Comparison of ENCODE assay signal across 29 cellular contexts in the genomic region with DNA sequence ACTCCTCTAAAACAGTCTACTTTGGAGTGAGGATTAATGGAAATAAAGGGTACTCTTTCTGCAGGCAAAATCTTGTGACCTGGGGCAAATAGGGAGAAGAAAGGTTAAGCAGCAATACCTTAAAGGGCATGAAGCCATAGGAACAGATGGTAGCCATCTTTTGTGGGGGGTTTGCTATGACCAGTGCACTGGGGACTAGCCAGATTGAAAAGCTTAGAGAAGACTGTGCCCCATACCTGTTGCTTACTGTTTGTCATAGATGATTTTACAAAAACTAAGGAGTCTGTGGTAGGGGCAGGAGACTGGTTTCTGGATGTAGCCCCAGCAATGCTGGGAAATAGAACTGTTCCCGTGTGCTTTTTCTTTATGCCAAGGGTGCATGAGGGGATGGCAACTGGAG.
"Had no signal": no experiment of that assay in that cellular context is flagged by ENCODE, and none has a peak within 500 bp of the region (broad histone marks: within the 10 kb centered on the region; RNA-seq: fewer than 3 reads in every experiment).

No MANE protein-coding gene starts in this region.

- H3K4me1 ChIP-seq: body of pancreas had no signal

- H3K27me3 ChIP-seq: adrenal gland, body of pancreas, heart left ventricle had no signal

- H3K27ac ChIP-seq: adrenal gland, body of pancreas, heart left ventricle had no signal

- H3K36me3 Mint-ChIP-seq: activated CD4-positive, alpha-beta memory T cell treated with anti-CD3 and anti-CD28 coated beads for 36 hours had no signal

- H3K36me3 ChIP-seq: adrenal gland, heart left ventricle had no signal

- H3K4me3 ChIP-seq: adrenal gland, body of pancreas, heart left ventricle had no signal

- H3K9me3 ChIP-seq: adrenal gland, body of pancreas, heart left ventricle had no signal

- DNase-seq: activated CD4-positive, alpha-beta memory T cell treated with anti-CD3 and anti-CD28 coated beads for 36 hours; activated CD4-positive, alpha-beta T cell treated with anti-CD3 and anti-CD28 coated beads for 36 hours; activated CD4-positive, alpha-beta T cell treated with anti-CD3 and anti-CD28 coated beads, Interleukin-2, amount 10 ng/mL, durations not matched to agents 24 days and 14 days; activated CD4-positive, CD25-positive, alpha-beta regulatory T cell; activated CD4-positive, CD25-positive, alpha-beta regulatory T cell treated with anti-CD3 and anti-CD28 coated beads, Interleukin-2, amount 50 U/mL, for 72 hours; activated CD8-positive, alpha-beta memory T cell treated with anti-CD3 and anti-CD28 coated beads, Interleukin-2, amount 10 ng/mL, durations not matched to agents 7 days and 5 days; activated CD8-positive, alpha-beta memory T cell treated with anti-CD3 and anti-CD28 coated beads, Interleukin-2, amount 50 U/mL, for 4 hours; activated CD8-positive, alpha-beta T cell treated with anti-CD3 and anti-CD28 coated beads, Interleukin-2, amount 10 ng/mL, durations not matched to agents 7 days and 5 days; activated effector memory CD4-positive, alpha-beta T cell treated with anti-CD3 and anti-CD28 coated beads, Interleukin-2, amount 50 U/mL, for 16 hours; activated naive CD4-positive, alpha-beta T cell treated with anti-CD3 and anti-CD28 coated beads for 36 hours; activated naive CD8-positive, alpha-beta T cell treated with anti-CD3 and anti-CD28 coated beads for 36 hours; activated naive CD8-positive, alpha-beta T cell treated with anti-CD3 and anti-CD28 coated beads, Interleukin-2, amount 50 U/mL, for 24 hours; activated T-cell treated with anti-CD3 and anti-CD28 coated beads, Interleukin-2, amount 50 U/mL, for 1 hour; activated T-cell treated with anti-CD3 and anti-CD28 coated beads, Interleukin-2, amount 50 U/mL, for 48 hours; adrenal gland; amygdala; aorta; body of pancreas; caudate nucleus; effector CD8-positive, alpha-beta T cell; endodermal cell; foreskin fibroblast; heart left ventricle; T-helper 17 cell; T1000 had no signal

- H3K9me3 Mint-ChIP-seq: activated CD4-positive, alpha-beta memory T cell treated with anti-CD3 and anti-CD28 coated beads for 36 hours; activated CD4-positive, alpha-beta T cell treated with anti-CD3 and anti-CD28 coated beads, Interleukin-2, amount 10 ng/mL, durations not matched to agents 24 days and 14 days; activated naive CD4-positive, alpha-beta T cell treated with anti-CD3 and anti-CD28 coated beads for 36 hours; activated naive CD4-positive, alpha-beta T cell treated with anti-CD3 and anti-CD28 coated beads, Interleukin-2, amount 50 U/mL, for 24 hours; activated naive CD8-positive, alpha-beta T cell treated with anti-CD3 and anti-CD28 coated beads for 36 hours; activated naive CD8-positive, alpha-beta T cell treated with anti-CD3 and anti-CD28 coated beads, Interleukin-2, amount 50 U/mL, for 24 hours; activated T-helper 1 cell treated with anti-CD3 and anti-CD28 coated beads, Interleukin-12 subunit alpha, Interleukin-12 subunit beta, Interleukin-2, Interleukin-4 antibody, amounts not matched to agents 30 ng/mL and 10 ng/mL and 1 ng/mL, durations not matched to agents 14 hours and 24 hours and 36 hours; activated T-helper 2 cell treated with anti-CD3 and anti-CD28 coated beads, Interferon-gamma antibody, Interleukin-2, Interleukin-4, amounts not matched to agents 10 μg/mL and 5 μg/mL and 100 μg/mL, durations not matched to agents 14 hours and 24 hours and 36 hours; endodermal cell; T-helper 2 cell treated with Interferon-gamma antibody and Interleukin-4, amounts not matched to agents 5 μg/mL and 100 μg/mL, for 36 hours had no signal

- H3K27me3 Mint-ChIP-seq: activated CD4-positive, alpha-beta memory T cell treated with anti-CD3 and anti-CD28 coated beads for 36 hours; activated CD4-positive, alpha-beta T cell treated with anti-CD3 and anti-CD28 coated beads for 36 hours; activated CD4-positive, alpha-beta T cell treated with anti-CD3 and anti-CD28 coated beads, Interleukin-2, amount 10 ng/mL, durations not matched to agents 24 days and 14 days; activated CD8-positive, alpha-beta memory T cell treated with anti-CD3 and anti-CD28 coated beads, Interleukin-2, amount 10 ng/mL, durations not matched to agents 7 days and 5 days; activated naive CD4-positive, alpha-beta T cell treated with anti-CD3 and anti-CD28 coated beads, Interleukin-2, amount 50 U/mL, for 24 hours; activated naive CD8-positive, alpha-beta T cell treated with anti-CD3 and anti-CD28 coated beads for 36 hours; activated naive CD8-positive, alpha-beta T cell treated with anti-CD3 and anti-CD28 coated beads, Interleukin-2, amount 50 U/mL, for 24 hours; T-helper 17 cell had no signal

- H3K27ac Mint-ChIP-seq: activated CD4-positive, alpha-beta memory T cell treated with anti-CD3 and anti-CD28 coated beads for 36 hours; activated CD4-positive, alpha-beta T cell treated with anti-CD3 and anti-CD28 coated beads for 36 hours; activated CD4-positive, alpha-beta T cell treated with anti-CD3 and anti-CD28 coated beads, Interleukin-2, amount 10 ng/mL, durations not matched to agents 24 days and 14 days; activated CD8-positive, alpha-beta memory T cell treated with anti-CD3 and anti-CD28 coated beads, Interleukin-2, amount 10 ng/mL, durations not matched to agents 7 days and 5 days; activated CD8-positive, alpha-beta T cell treated with anti-CD3 and anti-CD28 coated beads, Interleukin-2, amount 10 ng/mL, durations not matched to agents 7 days and 5 days; activated naive CD4-positive, alpha-beta T cell treated with anti-CD3 and anti-CD28 coated beads for 36 hours; activated naive CD4-positive, alpha-beta T cell treated with anti-CD3 and anti-CD28 coated beads, Interleukin-2, amount 50 U/mL, for 24 hours; activated naive CD8-positive, alpha-beta T cell treated with anti-CD3 and anti-CD28 coated beads for 36 hours; activated naive CD8-positive, alpha-beta T cell treated with anti-CD3 and anti-CD28 coated beads, Interleukin-2, amount 50 U/mL, for 24 hours; activated T-helper 1 cell treated with anti-CD3 and anti-CD28 coated beads, Interleukin-12 subunit alpha, Interleukin-12 subunit beta, Interleukin-2, Interleukin-4 antibody, amounts not matched to agents 30 ng/mL and 10 ng/mL and 1 ng/mL, durations not matched to agents 14 hours and 24 hours and 36 hours; activated T-helper 2 cell treated with anti-CD3 and anti-CD28 coated beads, Interferon-gamma antibody, Interleukin-2, Interleukin-4, amounts not matched to agents 10 μg/mL and 5 μg/mL and 100 μg/mL, durations not matched to agents 14 hours and 24 hours and 36 hours; endodermal cell; T-helper 17 cell; T-helper 2 cell treated with Interferon-gamma antibody and Interleukin-4, amounts not matched to agents 5 μg/mL and 100 μg/mL, for 36 hours had no signal

- H3K4me3 Mint-ChIP-seq: activated CD4-positive, alpha-beta memory T cell treated with anti-CD3 and anti-CD28 coated beads for 36 hours; activated CD4-positive, alpha-beta T cell treated with anti-CD3 and anti-CD28 coated beads for 36 hours; activated CD4-positive, alpha-beta T cell treated with anti-CD3 and anti-CD28 coated beads, Interleukin-2, amount 10 ng/mL, durations not matched to agents 24 days and 14 days; activated CD8-positive, alpha-beta memory T cell treated with anti-CD3 and anti-CD28 coated beads, Interleukin-2, amount 10 ng/mL, durations not matched to agents 7 days and 5 days; activated CD8-positive, alpha-beta T cell treated with anti-CD3 and anti-CD28 coated beads, Interleukin-2, amount 10 ng/mL, durations not matched to agents 7 days and 5 days; activated naive CD4-positive, alpha-beta T cell treated with anti-CD3 and anti-CD28 coated beads for 36 hours; activated naive CD4-positive, alpha-beta T cell treated with anti-CD3 and anti-CD28 coated beads, Interleukin-2, amount 50 U/mL, for 24 hours; activated naive CD8-positive, alpha-beta T cell treated with anti-CD3 and anti-CD28 coated beads for 36 hours; activated naive CD8-positive, alpha-beta T cell treated with anti-CD3 and anti-CD28 coated beads, Interleukin-2, amount 50 U/mL, for 24 hours; activated T-helper 1 cell treated with anti-CD3 and anti-CD28 coated beads, Interleukin-12 subunit alpha, Interleukin-12 subunit beta, Interleukin-2, Interleukin-4 antibody, amounts not matched to agents 30 ng/mL and 10 ng/mL and 1 ng/mL, durations not matched to agents 14 hours and 24 hours and 36 hours; endodermal cell; T-helper 17 cell; T-helper 2 cell treated with Interferon-gamma antibody and Interleukin-4, amounts not matched to agents 5 μg/mL and 100 μg/mL, for 36 hours had no signal
